8 cellular contexts compared by ENCODE assay signal in the genomic region with DNA sequence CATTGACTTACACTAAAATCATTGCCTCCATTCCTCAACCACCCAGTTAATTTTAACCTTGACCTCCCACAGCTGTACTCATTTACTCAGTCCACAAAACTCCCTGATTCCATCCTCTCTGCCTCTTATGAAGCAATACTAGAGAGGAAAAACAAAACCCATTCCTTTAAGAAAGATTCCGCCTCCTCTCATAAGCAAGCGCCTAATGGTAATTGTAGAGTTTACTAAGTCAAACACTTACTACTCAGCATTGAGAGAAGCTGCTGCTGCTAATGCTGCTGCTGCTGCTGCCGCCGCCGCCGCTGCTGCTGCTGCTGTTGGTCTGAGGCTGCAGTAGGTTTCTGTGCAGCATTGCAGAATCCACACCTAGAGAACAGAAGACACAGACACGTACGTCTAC. TPM values are rescaled to one million over a fixed set of nuclear protein-coding genes. Genes with fewer than 3 reads are reported as not detected.
DNase-seq lines count a peak whose midpoint lies in the region; ATAC-seq and TF ChIP-seq lines count a peak whose summit lies in the region.

No MANE protein-coding gene starts in this region.

- intact Hi-C loops in posterior vena cava (cut with DNase I), result loop anchor here in 1 of 2 donors (10.0 kb wide), 1 partner anchor 111 kb away; no protein-coding TSS in a partner anchor

- H3K9me3 ChIP-seq in DND-41 (ENCODE audit: insufficient read depth, low read length, severe bottlenecking) (no peaks in the 10 kb centered on the region), OCI-LY1 (ENCODE audit: low read length) (no peaks in the 10 kb centered on the region)

- no peak overlapping the region for H3K27ac ChIP-seq in DND-41 (ENCODE audit: low read length)
- H3K27ac ChIP-seq in OCI-LY1 (ENCODE audit: low read depth, low read length, poor library complexity, severe bottlenecking), result no peak overlapping the region

- peaks cover 31% of the 10 kb centered on the region for H3K4me1 ChIP-seq in DND-41 (ENCODE audit: insufficient read depth, low read length)
- peaks cover 39% of the 10 kb centered on the region for H3K4me1 ChIP-seq in OCI-LY1 (ENCODE audit: insufficient read depth, low read length, severe bottlenecking)

- H3K9ac ChIP-seq in DND-41 (ENCODE audit: low read depth, low read length) (no peak overlapping the region), OCI-LY1 (ENCODE audit: low read length) (no peak overlapping the region)

- no peak for DNase-seq in DND-41
- DNase-seq in fibroblast of mammary gland (ENCODE audit: low read depth), result peak; percentile 89
- peak; percentile 7 for DNase-seq in occipital lobe (lab: John Stamatoyannopoulos, UW)
- DNase-seq in GM20000 (ENCODE audit: low spot score), result no peak
- DNase-seq in posterior vena cava (ENCODE audit: low spot score), result no peak
- no peak for DNase-seq in amniotic stem cell (lab: John Stamatoyannopoulos, UW)

- H3K4me2 ChIP-seq in DND-41 (ENCODE audit: insufficient read depth, low read length), result no peak overlapping the region
- peak overlapping the region; percentile 85 for H3K4me2 ChIP-seq in OCI-LY1 (ENCODE audit: low read length)

- H3K79me2 ChIP-seq in DND-41 (ENCODE audit: insufficient read depth, low read length), result peaks cover 23% of the 10 kb centered on the region
- H3K79me2 ChIP-seq in OCI-LY1 (ENCODE audit: insufficient read depth, low read length), result peaks cover 19% of the 10 kb centered on the region

- peaks cover 3% of the 10 kb centered on the region for H3K27me3 ChIP-seq in DND-41 (ENCODE audit: insufficient read depth, low read length, poor library complexity)
- no peaks in the 10 kb centered on the region for H3K27me3 ChIP-seq in OCI-LY1 (ENCODE audit: insufficient read depth, low read length)

- peak overlapping the region; percentile 30; the same call in 1 of the 2 replicates for H2AFZ ChIP-seq in DND-41 (ENCODE audit: low read depth, low read length)
- H2AFZ ChIP-seq in OCI-LY1 (ENCODE audit: low read length), result no peak overlapping the region

- H4K20me1 ChIP-seq in DND-41 (ENCODE audit: insufficient read depth, low read length) (peaks cover 18% of the 10 kb centered on the region; the same call in 1 of the 2 replicates), OCI-LY1 (ENCODE audit: insufficient read depth, low read length) (no peaks in the 10 kb centered on the region)

- H3K36me3 ChIP-seq in DND-41 (ENCODE audit: insufficient read depth, low read length), result no peaks in the 10 kb centered on the region
- H3K36me3 ChIP-seq in OCI-LY1 (ENCODE audit: insufficient read depth, low read length), result no peaks in the 10 kb centered on the region

- no peaks in the 10 kb centered on the region for H3F3A ChIP-seq in OCI-LY1 (ENCODE audit: insufficient read depth, low read length)

- no peak for TF ChIP-seq CTCF in DND-41 (IDR thresholded peaks at IDR 0.05; ENCODE audit: borderline replicate concordance, extremely low read depth, low read length, poor library complexity, severe bottlenecking)
- no peak for TF ChIP-seq CTCF in OCI-LY1 (IDR thresholded peaks at IDR 0.05; ENCODE audit: low read length)
- no peak for TF ChIP-seq CTCF in fibroblast of mammary gland (conservative IDR thresholded peaks at IDR 0.05; ENCODE audit: control insufficient read depth, insufficient read depth, low read depth, low read length)
- no peak for TF ChIP-seq CTCF in GM20000 (IDR thresholded peaks at IDR 0.05; ENCODE audit: extremely low read depth, missing control alignments)

- no peaks in the 10 kb centered on the region for H3K9me2 ChIP-seq in OCI-LY1 (ENCODE audit: low read depth, low read length)

- ATAC-seq in DND-41 (ENCODE audit: insufficient read depth, low read depth), result no peak
- ATAC-seq in GM21619 (IDR thresholded peaks at IDR 0.05; ENCODE audit: unreplicated experiment), result no peak

- H3K4me3 ChIP-seq in DND-41 (ENCODE audit: low read depth in 1 of 2, low read length in 2 of 2) (no peak overlapping the region), OCI-LY1 (ENCODE audit: low read depth, low read length, poor library complexity, severe bottlenecking) (no peak overlapping the region), fibroblast of mammary gland (ENCODE audit: control insufficient read depth, low read depth, low read length) (peak overlapping the region; percentile 57)

RNA-seq across cellular contexts. Expression of a gene that starts 2.1 kb away (rescaled TPM):
- total RNA-seq in occipital lobe, result 109 TPM
- 100 to 1,000 TPM in 1 of 2 donors, 10 to 100 TPM in 1; 95.0 to 116 TPM for total RNA-seq in posterior vena cava

Comparison
In these comparisons a context has a peak if more than half of its experiments do, and no peak if none do; other contexts are left out.
1. DNase-seq: peak in fibroblast of mammary gland (single experiment) and occipital lobe (single experiment); none in DND-41 (single experiment), GM20000 (single experiment), posterior vena cava (single experiment) and amniotic stem cell (single experiment).